ENCODE assay signal across 18 cellular contexts in the genomic region with DNA sequence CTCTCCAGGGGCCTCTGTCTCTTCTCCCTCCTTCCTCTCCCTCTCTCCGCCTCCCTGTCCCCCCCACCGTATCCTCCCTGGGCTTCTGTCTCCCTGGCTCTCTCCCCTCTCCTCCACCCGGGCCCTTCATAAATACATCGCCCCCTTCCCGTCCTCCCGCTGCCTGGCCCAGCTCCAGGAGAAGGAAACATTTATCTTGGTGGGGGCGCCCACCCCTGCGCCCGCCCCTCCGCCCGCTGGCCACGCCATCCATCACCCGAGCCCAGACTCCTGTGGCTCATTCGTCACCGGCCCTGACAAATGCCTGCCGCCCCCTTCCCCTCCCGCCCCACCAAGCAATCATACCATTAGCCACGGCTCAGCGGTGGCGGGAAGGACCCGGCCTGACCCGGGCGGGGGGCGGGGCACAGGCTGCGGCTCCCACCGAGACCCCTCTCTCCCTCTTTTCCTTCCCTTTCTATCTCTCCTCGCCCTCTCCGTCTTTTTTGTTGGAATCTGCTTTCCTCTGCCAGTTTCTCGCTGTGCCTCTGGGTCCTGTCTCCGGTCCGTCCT. TPM values are rescaled to one million over a fixed set of nuclear protein-coding genes. Genes with fewer than 3 reads are reported as not detected.
DNase-seq lines count a peak whose midpoint lies in the region; ATAC-seq, FAIRE-seq and TF ChIP-seq lines count a peak whose summit lies in the region.
"Had no signal": no experiment of that assay in that cellular context is flagged by ENCODE, and none has a peak within 500 bp of the region (broad histone marks: within the 10 kb centered on the region; RNA-seq: fewer than 3 reads in every experiment).

No MANE protein-coding gene starts in this region.

- intact Hi-C loops in Caco-2 (cut with micrococcal nuclease; ENCODE audit: unreplicated experiment) = loop anchor here (10.0 kb wide), 1 partner anchor 77 kb away; a partner anchor contains a TSS

- no peak overlapping the region for H3K27ac Mint-ChIP-seq in Caco-2 (ENCODE audit: unreplicated experiment)
- H3K27ac Mint-ChIP-seq in naive thymus-derived CD8-positive, alpha-beta T cell = peak overlapping the region in 2 of 10 donors; percentile 48 to 70
- H3K27ac Mint-ChIP-seq: activated naive CD8-positive, alpha-beta T cell treated with anti-CD3 and anti-CD28 coated beads for 36 hours; CD8-positive, alpha-beta T cell; stimulated activated naive CD8-positive, alpha-beta T cell treated with anti-CD3 and anti-CD28 coated beads, Interleukin-15, amount 100 ng/mL, for 72 hours had no signal

- H3K4me3 Mint-ChIP-seq in Caco-2 (ENCODE audit: unreplicated experiment) = peak overlapping the region; percentile 31
- peak overlapping the region in 7 of 10 donors; percentile 20 to 68 (median 45) for H3K4me3 Mint-ChIP-seq in naive thymus-derived CD8-positive, alpha-beta T cell
- H3K4me3 Mint-ChIP-seq: activated naive CD8-positive, alpha-beta T cell treated with anti-CD3 and anti-CD28 coated beads for 36 hours; CD8-positive, alpha-beta T cell had no signal

- H3K36me3 ChIP-seq in Caco-2 (ENCODE audit: control insufficient read depth, insufficient read depth, low read length) (no peaks in the 10 kb centered on the region), adipocyte (ENCODE audit: control insufficient read depth, insufficient read depth, low read length, severe bottlenecking) (no peaks in the 10 kb centered on the region)
- H3K36me3 ChIP-seq: left ventricle myocardium inferior had no signal

- peaks cover 33% of the 10 kb centered on the region for H3K27me3 Mint-ChIP-seq in Caco-2 (ENCODE audit: insufficient read depth, unreplicated experiment)
- peaks cover 31 to 91% (median 72%) of the 10 kb centered on the region in 5 donors for H3K27me3 Mint-ChIP-seq in naive thymus-derived CD8-positive, alpha-beta T cell

- no peaks in the 10 kb centered on the region for H3K9me3 ChIP-seq in Caco-2
- no peaks in the 10 kb centered on the region for H3K9me3 ChIP-seq in adipocyte (ENCODE audit: control insufficient read depth, low read length)
- H3K9me3 ChIP-seq: left ventricle myocardium inferior had no signal

- H3K4me1 Mint-ChIP-seq in Caco-2 (ENCODE audit: low read depth, unreplicated experiment) = peaks cover 30% of the 10 kb centered on the region
- H3K4me1 Mint-ChIP-seq in naive thymus-derived CD8-positive, alpha-beta T cell = peaks cover 25 to 61% (median 40%) of the 10 kb centered on the region in 4 donors

- H3K27me3 ChIP-seq in Caco-2 (replicated peaks; ENCODE audit: control insufficient read depth, insufficient read depth, low read length) (peaks cover 8% of the 10 kb centered on the region), adipocyte (replicated peaks; ENCODE audit: control insufficient read depth, insufficient read depth, low read length) (peaks cover 45% of the 10 kb centered on the region)

- ATAC-seq in naive thymus-derived CD8-positive, alpha-beta T cell = no peak
- no peak for ATAC-seq in GM19452 (IDR thresholded peaks at IDR 0.05; ENCODE audit: unreplicated experiment)
- no peak for ATAC-seq in GM19328 (IDR thresholded peaks at IDR 0.05; ENCODE audit: unreplicated experiment)
- ATAC-seq: CD8-positive, alpha-beta T cell; HCT116; stimulated activated naive CD8-positive, alpha-beta T cell treated with anti-CD3 and anti-CD28 coated beads, Interleukin-15, amount 100 ng/mL, for 72 hours had no signal

- H3K4me3 ChIP-seq in Caco-2 (ENCODE audit: low read depth, low read length) = no peak overlapping the region
- H3K4me3 ChIP-seq in adipocyte (ENCODE audit: low read length) = no peak overlapping the region
- H3K4me3 ChIP-seq: coronary artery, left ventricle myocardium inferior had no signal

- POLR2A ChIA-PET in Caco-2 (lab: Charles Lee) = no interaction called here
- POLR2A ChIA-PET in naive thymus-derived CD8-positive, alpha-beta T cell (lab: Charles Lee) = no interaction called here

- no peaks in the 10 kb centered on the region for H3K4me1 ChIP-seq in Caco-2
- H3K4me1 ChIP-seq in adipocyte (ENCODE audit: control insufficient read depth, insufficient read depth, low read length) = peaks cover 10% of the 10 kb centered on the region

- no peak for TF ChIP-seq CTCF in Caco-2 (IDR thresholded peaks at IDR 0.05; ENCODE audit: insufficient read depth in 1 of 2, low read depth in 1 of 2, low read length in 1 of 2, severe bottlenecking in 1 of 2, unreplicated experiment in 1 of 2)

- CTCF ChIA-PET in Caco-2 (lab: Charles Lee) = no interaction called here

- DNase-seq in Caco-2 (no peak), HTR-8/SVneo (ENCODE audit: insufficient read length, low spot score) (peak; percentile 66), adipocyte (ENCODE audit: low read depth) (peak; percentile 62), amniotic stem cell (lab: John Stamatoyannopoulos, UW) (no peak), H54 (ENCODE audit: insufficient read length, low spot score) (no peak)
- DNase-seq in naive thymus-derived CD8-positive, alpha-beta T cell = no peak
- DNase-seq: activated CD4-positive, alpha-beta T cell treated with anti-CD3 and anti-CD28 coated beads, Interleukin-2, amount 50 U/mL, for 1 hour; activated naive CD8-positive, alpha-beta T cell treated with anti-CD3 and anti-CD28 coated beads for 36 hours; CD8-positive, alpha-beta T cell; left ventricle myocardium inferior; stimulated activated CD4-positive, alpha-beta T cell treated with anti-CD3 and anti-CD28 coated beads, Interleukin-4, amount 100 ng/mL, for 24 hours; stimulated activated naive CD8-positive, alpha-beta T cell treated with anti-CD3 and anti-CD28 coated beads, Interleukin-15, amount 100 ng/mL, for 72 hours; SW 1271 had no signal

- FAIRE-seq in HTR-8/SVneo (lab: Jason Lieb, UNC) (peak; percentile 77), H54 (lab: Jason Lieb, UNC) (no peak)

- peaks cover 5% of the 10 kb centered on the region for H3K36me3 Mint-ChIP-seq in Caco-2 (ENCODE audit: insufficient read depth, unreplicated experiment)
- H3K36me3 Mint-ChIP-seq in naive thymus-derived CD8-positive, alpha-beta T cell = peaks cover 0 to 13% (median 10%) of the 10 kb centered on the region in 3 donors
- H3K36me3 Mint-ChIP-seq: activated naive CD8-positive, alpha-beta T cell treated with anti-CD3 and anti-CD28 coated beads for 36 hours; CD8-positive, alpha-beta T cell had no signal

- BruUV-seq in Caco-2 (replicated peaks; lab: Mats Ljungman, UMichigan) = no TSS peak

- no peak for TF ChIP-seq POLR2A in H54 (IDR thresholded peaks at IDR 0.05; ENCODE audit: low read depth, low read length)

- H3K9me3 Mint-ChIP-seq in Caco-2 (ENCODE audit: unreplicated experiment) = no peaks in the 10 kb centered on the region
- H3K9me3 Mint-ChIP-seq in naive thymus-derived CD8-positive, alpha-beta T cell = no peaks in the 10 kb centered on the region
- H3K9me3 Mint-ChIP-seq: activated naive CD8-positive, alpha-beta T cell treated with anti-CD3 and anti-CD28 coated beads for 36 hours; CD8-positive, alpha-beta T cell; stimulated activated naive CD8-positive, alpha-beta T cell treated with anti-CD3 and anti-CD28 coated beads, Interleukin-15, amount 100 ng/mL, for 72 hours had no signal

- no peak overlapping the region for H3K9ac ChIP-seq in adipocyte (ENCODE audit: low read length)

RNA-seq across cellular contexts. Expression of a gene that starts 2.6 kb away (rescaled TPM):
- total RNA-seq in Caco-2 (2022) = 16.2 and 16.8 TPM in 2 replicates
- total RNA-seq in naive thymus-derived CD8-positive, alpha-beta T cell = not detected
- not detected for polyA plus RNA-seq in naive thymus-derived CD8-positive, alpha-beta T cell
- total RNA-seq: activated naive CD8-positive, alpha-beta T cell treated with anti-CD3 and anti-CD28 coated beads for 36 hours; CD8-positive, alpha-beta T cell had no signal

RNA-seq across cellular contexts. Expression of a gene that starts 49.8 kb away (rescaled TPM):
- total RNA-seq in Caco-2 (2022) = 1.2 and 1.3 TPM in 2 replicates
- under 1 TPM in 1 of 2 experiments, not detected in 1; 0.42 TPM for total RNA-seq in naive thymus-derived CD8-positive, alpha-beta T cell
- under 1 TPM in 2 of 3 donors, not detected in 1; 0.02 to 0.12 TPM for polyA plus RNA-seq in naive thymus-derived CD8-positive, alpha-beta T cell
- total RNA-seq: CD8-positive, alpha-beta T cell; fibroblast of villous mesenchyme had no signal

Comparison
In these comparisons a context has a peak if more than half of its experiments do, and no peak if none do; other contexts are left out.
1. DNase-seq: peak in HTR-8/SVneo (single experiment) and adipocyte (single experiment); none in Caco-2 (0 of 2), naive thymus-derived CD8-positive, alpha-beta T cell (0 of 10), amniotic stem cell (single experiment) and H54 (single experiment).
2. RNA of a gene that starts 2.6 kb away (total RNA-seq): 16.2 to 16.8 TPM in Caco-2; not detected in naive thymus-derived CD8-positive, alpha-beta T cell; every median in the first group is over 10 times any median in the second.